In the genomic region with DNA sequence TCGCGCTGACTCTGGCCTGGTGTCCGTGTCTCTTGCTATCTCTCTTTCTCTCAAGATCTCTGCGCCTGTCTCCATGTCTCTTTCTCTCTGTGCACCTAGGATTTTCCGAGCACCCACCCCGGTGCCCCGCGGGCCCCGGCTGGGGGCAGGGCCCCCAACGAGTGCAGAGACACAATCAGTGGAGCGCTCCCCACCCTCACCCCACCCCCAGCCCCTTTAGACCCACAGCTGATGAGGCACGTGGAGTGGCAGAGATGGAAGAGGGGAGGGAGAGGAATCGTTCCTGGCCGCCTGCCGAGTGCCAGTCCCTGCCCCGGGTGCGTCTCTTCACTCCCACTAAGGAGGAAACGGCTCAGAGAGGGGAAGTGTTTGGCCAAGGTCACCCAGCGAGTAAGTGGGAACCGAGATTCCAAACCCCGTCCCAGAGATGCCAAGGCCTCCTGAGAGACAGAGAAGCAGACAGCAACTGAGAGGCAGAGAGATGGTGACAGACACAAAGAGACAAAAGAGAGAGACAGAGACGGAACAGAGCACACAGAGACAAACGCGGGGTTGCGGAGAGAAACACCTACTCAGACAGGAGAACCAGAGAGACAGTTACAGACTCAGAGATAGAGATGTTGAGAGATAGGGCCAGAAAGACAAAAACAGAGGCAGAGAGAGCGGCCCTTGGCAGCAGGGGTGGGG, we compare ENCODE assay signal across 1 cellular context.
TF ChIP-seq lines count a peak whose summit lies in the region.

No MANE protein-coding gene starts in this region.

TF ChIP-seq in HepG2, 621 proteins besides CTCF, POLR2A, EP300 and RAD21 (continued from another document):
- TF ChIP-seq, protein P1, sequence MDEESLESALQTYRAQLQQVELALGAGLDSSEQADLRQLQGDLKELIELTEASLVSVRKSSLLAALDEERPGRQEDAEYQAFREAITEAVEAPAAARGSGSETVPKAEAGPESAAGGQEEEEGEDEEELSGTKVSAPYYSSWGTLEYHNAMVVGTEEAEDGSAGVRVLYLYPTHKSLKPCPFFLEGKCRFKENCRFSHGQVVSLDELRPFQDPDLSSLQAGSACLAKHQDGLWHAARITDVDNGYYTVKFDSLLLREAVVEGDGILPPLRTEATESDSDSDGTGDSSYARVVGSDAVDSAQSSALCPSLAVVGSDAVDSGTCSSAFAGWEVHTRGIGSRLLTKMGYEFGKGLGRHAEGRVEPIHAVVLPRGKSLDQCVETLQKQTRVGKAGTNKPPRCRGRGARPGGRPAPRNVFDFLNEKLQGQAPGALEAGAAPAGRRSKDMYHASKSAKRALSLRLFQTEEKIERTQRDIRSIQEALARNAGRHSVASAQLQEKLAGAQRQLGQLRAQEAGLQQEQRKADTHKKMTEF (CRISPR knock-in tag; IDR thresholded peaks at IDR 0.05) = 0 out of 2 replicates have a peak, but pooled peaks have one; percentile 17
- TF ChIP-seq ZBTB40 (IDR thresholded peaks at IDR 0.05) (no peak), ZBTB40 (CRISPR knock-in tag; IDR thresholded peaks at IDR 0.05) (no peak), NFE2L2 (IDR thresholded peaks at IDR 0.05; ENCODE audit: low read length) (no peak), MAX (IDR thresholded peaks at IDR 0.05) (peak; percentile 24; the same call in 1 of the 2 replicates), POLR2AphosphoS5 (IDR thresholded peaks at IDR 0.05; ENCODE audit: low read depth, low read length) (peak; percentile 52; the same call in 1 of the 2 replicates), ZC3H4 (CRISPR knock-in tag; IDR thresholded peaks at IDR 0.05; ENCODE audit: borderline replicate concordance) (no peak), KDM1A (CRISPR knock-in tag; IDR thresholded peaks at IDR 0.05) (0 out of 2 replicates have a peak, but pooled peaks have one; percentile 21), ZBTB43 (CRISPR knock-in tag; conservative IDR thresholded peaks at IDR 0.05) (0 out of 2 replicates have a peak, but pooled peaks have one; percentile 2), ETV5 (CRISPR knock-in tag; IDR thresholded peaks at IDR 0.05; ENCODE audit: borderline replicate concordance) (no peak), ZMYM3 (CRISPR knock-in tag; IDR thresholded peaks at IDR 0.05) (peak; percentile 79), ZNF850 (CRISPR knock-in tag; conservative IDR thresholded peaks at IDR 0.05) (no peak), ZNF780A (CRISPR knock-in tag; IDR thresholded peaks at IDR 0.05) (0 out of 2 replicates have a peak, but pooled peaks have one; percentile 22), TFAP4 (IDR thresholded peaks at IDR 0.05; ENCODE audit: borderline replicate concordance, low read depth) (0 out of 2 replicates have a peak, but pooled peaks have one; percentile 38), MED8 (CRISPR knock-in tag; IDR thresholded peaks at IDR 0.05; ENCODE audit: insufficient replicate concordance) (peak; percentile 30), ZFY (CRISPR knock-in tag; IDR thresholded peaks at IDR 0.05) (0 out of 2 replicates have a peak, but pooled peaks have one; percentile 27), ZNF781 (CRISPR knock-in tag; IDR thresholded peaks at IDR 0.05; ENCODE audit: borderline replicate concordance, not compliant biosample characterization) (no peak)
- TF ChIP-seq, protein P2, sequence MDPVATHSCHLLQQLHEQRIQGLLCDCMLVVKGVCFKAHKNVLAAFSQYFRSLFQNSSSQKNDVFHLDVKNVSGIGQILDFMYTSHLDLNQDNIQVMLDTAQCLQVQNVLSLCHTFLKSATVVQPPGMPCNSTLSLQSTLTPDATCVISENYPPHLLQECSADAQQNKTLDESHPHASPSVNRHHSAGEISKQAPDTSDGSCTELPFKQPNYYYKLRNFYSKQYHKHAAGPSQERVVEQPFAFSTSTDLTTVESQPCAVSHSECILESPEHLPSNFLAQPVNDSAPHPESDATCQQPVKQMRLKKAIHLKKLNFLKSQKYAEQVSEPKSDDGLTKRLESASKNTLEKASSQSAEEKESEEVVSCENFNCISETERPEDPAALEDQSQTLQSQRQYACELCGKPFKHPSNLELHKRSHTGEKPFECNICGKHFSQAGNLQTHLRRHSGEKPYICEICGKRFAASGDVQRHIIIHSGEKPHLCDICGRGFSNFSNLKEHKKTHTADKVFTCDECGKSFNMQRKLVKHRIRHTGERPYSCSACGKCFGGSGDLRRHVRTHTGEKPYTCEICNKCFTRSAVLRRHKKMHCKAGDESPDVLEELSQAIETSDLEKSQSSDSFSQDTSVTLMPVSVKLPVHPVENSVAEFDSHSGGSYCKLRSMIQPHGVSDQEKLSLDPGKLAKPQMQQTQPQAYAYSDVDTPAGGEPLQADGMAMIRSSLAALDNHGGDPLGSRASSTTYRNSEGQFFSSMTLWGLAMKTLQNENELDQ (CRISPR knock-in tag; IDR thresholded peaks at IDR 0.05; ENCODE audit: borderline replicate concordance) = no peak
